ENCODE assay signal across 18 cellular contexts in the genomic region with DNA sequence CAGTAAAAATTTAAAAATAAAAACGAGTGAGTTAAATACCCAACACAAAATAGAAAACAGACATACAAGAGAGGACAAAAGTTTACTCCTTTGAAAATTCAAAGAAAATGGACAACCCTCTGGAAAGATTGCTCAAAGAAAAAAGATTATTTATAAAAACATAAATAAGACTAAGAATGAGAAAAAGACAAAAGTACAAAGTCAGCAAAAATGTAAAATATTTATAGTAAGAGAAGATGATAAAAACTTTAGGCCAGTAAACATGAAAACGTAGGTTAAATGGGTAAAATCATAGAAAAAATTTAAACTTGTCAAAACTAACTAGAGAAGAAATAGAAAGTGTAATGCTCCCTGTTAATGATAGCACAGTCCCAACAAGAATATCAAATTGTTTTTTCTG. TPM values are rescaled to one million over a fixed set of nuclear protein-coding genes. Genes with fewer than 3 reads are reported as not detected.
DNase-seq lines count a peak whose midpoint lies in the region; ATAC-seq, FAIRE-seq and TF ChIP-seq lines count a peak whose summit lies in the region.
"Had no signal": no experiment of that assay in that cellular context is flagged by ENCODE, and none has a peak within 500 bp of the region (broad histone marks: within the 10 kb centered on the region; RNA-seq: fewer than 3 reads in every experiment).

No MANE protein-coding gene starts in this region.

- CTCF ChIA-PET in HepG2 (lab: Yijun Ruan, JAX; ENCODE audit: low intra/inter-chr PET ratio, low total read pairs), result no interaction called here
- CTCF ChIA-PET in IMR-90 (lab: Yijun Ruan, JAX), result interaction anchor here (0.7 kb wide), 1 partner anchor 108 kb away, joined by 3 read pairs; no protein-coding TSS in a partner anchor
- CTCF ChIA-PET in H1 (lab: Charles Lee; ENCODE audit: partially characterized antibody), result interaction anchor here (0.7 to 1.3 kb wide), 2 partner anchors 18 to 310 kb away, joined by 3 read pairs; no protein-coding TSS in a partner anchor

- TF ChIP-seq POLR2A in HepG2 (IDR thresholded peaks at IDR 0.05; ENCODE audit: insufficient read depth in 1 of 2, low read depth in 2 of 2, low read length in 2 of 2) (no peak), right lobe of liver (IDR thresholded peaks at IDR 0.05) (no peak), IMR-90 (IDR thresholded peaks at IDR 0.05; ENCODE audit: low read depth, low read length) (no peak), H1 (IDR thresholded peaks at IDR 0.05; ENCODE audit: control extremely low read depth in 1 of 2, low read depth in 2 of 2, low read length in 2 of 2) (no peak), adrenal gland (IDR thresholded peaks at IDR 0.05) (no peak)

- no peaks in the 10 kb centered on the region for H3K9me3 ChIP-seq in HepG2 (ENCODE audit: low read length)
- H3K9me3 ChIP-seq in right lobe of liver, result no peaks in the 10 kb centered on the region
- H3K9me3 ChIP-seq in IMR-90 (ENCODE audit: control insufficient read depth, insufficient read depth, low read length), result no peaks in the 10 kb centered on the region
- H3K9me3 ChIP-seq in H1 (ENCODE audit: insufficient read depth in 2 of 2, low read depth in 1 of 2, low read length in 1 of 2), result no peaks in the 10 kb centered on the region
- H3K9me3 ChIP-seq in adrenal gland (replicated peaks in 1 of 3), result no peaks in the 10 kb centered on the region
- H3K9me3 ChIP-seq: HAP-1 had no signal

- H3K14ac ChIP-seq in IMR-90 (replicated peaks; ENCODE audit: low read depth, low read length) (no peak overlapping the region), H1 (ENCODE audit: insufficient read length) (no peak overlapping the region)

- H3K56ac ChIP-seq in IMR-90 (ENCODE audit: extremely low read depth, insufficient read depth, low read length) (no peak overlapping the region), H1 (replicated peaks; ENCODE audit: insufficient read length, low read depth, low read length) (no peak overlapping the region)

- H2AK5ac ChIP-seq in IMR-90 (ENCODE audit: low read depth, low read length) (no peak overlapping the region), H1 (ENCODE audit: low read depth, low read length) (no peak overlapping the region)

- no peak overlapping the region for H2BK12ac ChIP-seq in H1 (ENCODE audit: low read depth, low read length)

- H2BK120ac ChIP-seq in IMR-90 (ENCODE audit: low read depth, low read length), result no peak overlapping the region
- H2BK120ac ChIP-seq in H1 (replicated peaks; ENCODE audit: low read depth, low read length), result no peak overlapping the region

- BruUV-seq in HepG2 (replicated peaks; lab: Mats Ljungman, UMichigan), result no TSS peak
- BruUV-seq in IMR-90 (replicated peaks; lab: Mats Ljungman, UMichigan), result no TSS peak

- H2AFZ ChIP-seq in HepG2 (ENCODE audit: low read length), result no peak overlapping the region
- no peak overlapping the region for H2AFZ ChIP-seq in IMR-90 (replicated peaks; ENCODE audit: low read length, poor library complexity)
- H2AFZ ChIP-seq in H1 (ENCODE audit: low read length), result no peak overlapping the region

- in situ Hi-C loops in HepG2 (cut with HindIII; ENCODE audit: extremely low pct_ligation_motif_present, low pct_unique_long_range_greater_than_20kb) (no loop called here), IMR-90 (cut with MboI; ENCODE audit: low sequenced_read_pairs) (no loop called here)

- H3K4ac ChIP-seq in IMR-90 (ENCODE audit: low read depth, low read length), result no peak overlapping the region
- no peak overlapping the region for H3K4ac ChIP-seq in H1 (replicated peaks; ENCODE audit: insufficient read length, low read depth, low read length)

- TF ChIP-seq EP300 in HepG2 (IDR thresholded peaks at IDR 0.05; ENCODE audit: low read depth in 2 of 2, low read length in 2 of 2) (no peak), HepG2 (CRISPR knock-in tag; IDR thresholded peaks at IDR 0.05; ENCODE audit: borderline replicate concordance) (no peak), H1 (IDR thresholded peaks at IDR 0.05; ENCODE audit: borderline replicate concordance in 1 of 2, low read depth in 2 of 2, low read length in 2 of 2) (no peak)

- H3K27ac ChIP-seq in HepG2 (ENCODE audit: extremely low read length, insufficient read depth, low read length) (no peak overlapping the region), right lobe of liver (no peak overlapping the region), IMR-90 (ENCODE audit: insufficient read depth, low read length) (no peak overlapping the region), H1 (ENCODE audit: low read depth, low read length) (no peak overlapping the region), adrenal gland (no peak overlapping the region), dorsolateral prefrontal cortex (no peak overlapping the region)
- H3K27ac ChIP-seq: 22Rv1 had no signal

- H3K36me3 ChIP-seq in HepG2 (replicated peaks in 1 of 2; ENCODE audit: control insufficient read depth in 1 of 2, insufficient read depth in 2 of 2, low read length in 2 of 2) (no peaks in the 10 kb centered on the region), right lobe of liver (no peaks in the 10 kb centered on the region), IMR-90 (ENCODE audit: control insufficient read depth, insufficient read depth, low read length) (no peaks in the 10 kb centered on the region), H1 (ENCODE audit: control insufficient read depth in 2 of 4, insufficient read depth in 4 of 4, low read length in 3 of 4) (no peaks in the 10 kb centered on the region), adrenal gland (replicated peaks in 1 of 2) (no peaks in the 10 kb centered on the region)
- H3K36me3 ChIP-seq: HAP-1 had no signal

- H3K18ac ChIP-seq in IMR-90 (ENCODE audit: low read depth, low read length), result no peak overlapping the region
- no peak overlapping the region for H3K18ac ChIP-seq in H1 (ENCODE audit: extremely low read depth, low read length)

- POLR2A ChIA-PET in HepG2 (lab: Yijun Ruan, JAX) (no interaction called here), IMR-90 (lab: Charles Lee; ENCODE audit: unreplicated experiment) (interaction anchor here (0.6 kb wide), 1 partner anchor 191 kb away, joined by 4 read pairs; no protein-coding TSS in a partner anchor), H1 (lab: Charles Lee; ENCODE audit: partially characterized antibody) (interaction anchor here (0.6 kb wide), 1 partner anchor 259 kb away, joined by 3 read pairs; no protein-coding TSS in a partner anchor)

- ATAC-seq in HepG2 (no peak), right lobe of liver (no peak), IMR-90 (ENCODE audit: low read depth) (no peak), GM21619 (IDR thresholded peaks at IDR 0.05; ENCODE audit: unreplicated experiment) (no peak)
- ATAC-seq: GM23338 had no signal

- no peaks in the 10 kb centered on the region for H3K23me2 ChIP-seq in H1 (ENCODE audit: low read depth, low read length)

- no peaks in the 10 kb centered on the region; the same call in 1 of the 2 replicates for H3K9me1 ChIP-seq in IMR-90 (ENCODE audit: insufficient read depth, low read length)

- H3K79me2 ChIP-seq in HepG2 (ENCODE audit: insufficient read depth, low read length) (no peaks in the 10 kb centered on the region), H1 (ENCODE audit: control insufficient read depth in 1 of 2, insufficient read depth in 2 of 2, low read length in 2 of 2) (no peaks in the 10 kb centered on the region)

- H3K9ac ChIP-seq in HepG2 (ENCODE audit: insufficient read depth, low read depth, low read length) (no peak overlapping the region), IMR-90 (ENCODE audit: low read depth, low read length) (no peak overlapping the region), H1 (replicated peaks in 1 of 4; ENCODE audit: extremely low read depth in 1 of 4, low read depth in 3 of 4, low read length in 3 of 4) (no peak overlapping the region)

- FAIRE-seq in HepG2 (lab: Jason Lieb, UNC) (no peak), H1 (lab: Jason Lieb, UNC) (no peak)
- FAIRE-seq: GM12892, H54 had no signal

- no peak overlapping the region for H3K4me2 ChIP-seq in HepG2 (ENCODE audit: low read depth, low read length)
- no peak overlapping the region for H3K4me2 ChIP-seq in IMR-90 (ENCODE audit: low read depth, low read length)
- no peak overlapping the region for H3K4me2 ChIP-seq in H1 (ENCODE audit: insufficient read depth in 1 of 2, low read depth in 2 of 2, low read length in 2 of 2)
- H3K4me2 ChIP-seq: GM23338 had no signal

- H4K5ac ChIP-seq in IMR-90 (ENCODE audit: low read depth, low read length), result no peak overlapping the region
- no peak overlapping the region for H4K5ac ChIP-seq in H1 (ENCODE audit: insufficient read length, low read depth, low read length)

- H3K4me3 ChIP-seq in HepG2 (replicated peaks in 1 of 3; ENCODE audit: insufficient read depth in 1 of 3, low read depth in 2 of 3, low read length in 3 of 3) (no peak overlapping the region), right lobe of liver (no peak overlapping the region), IMR-90 (ENCODE audit: insufficient read depth, low read depth, low read length) (no peak overlapping the region), H1 (ENCODE audit: extremely low read depth in 1 of 4, insufficient read depth in 2 of 4, low read depth in 3 of 4, low read length in 4 of 4) (no peak overlapping the region), adrenal gland (no peak overlapping the region), dorsolateral prefrontal cortex (no peak overlapping the region)
- H3K4me3 ChIP-seq: GM23338, HAP-1 had no signal

- H3K27me3 ChIP-seq in HepG2 (ENCODE audit: control insufficient read depth in 1 of 2, insufficient read depth in 2 of 2, low read length in 2 of 2) (no peaks in the 10 kb centered on the region), right lobe of liver (no peaks in the 10 kb centered on the region), IMR-90 (ENCODE audit: control insufficient read depth, insufficient read depth, low read length) (no peaks in the 10 kb centered on the region), H1 (replicated peaks in 1 of 4; ENCODE audit: control insufficient read depth in 3 of 4, extremely low read depth in 1 of 4, insufficient read depth in 3 of 4, low read length in 3 of 4) (no peaks in the 10 kb centered on the region), adrenal gland (no peaks in the 10 kb centered on the region), dorsolateral prefrontal cortex (peaks cover 0 to 4% (median 0%) of the 10 kb centered on the region in 45 donors)

- DNase-seq in HepG2 (ENCODE audit: low spot score), result no peak
- DNase-seq in right lobe of liver, result no peak
- no peak for DNase-seq in IMR-90
- no peak for DNase-seq in H1 (ENCODE audit: low read depth in 1 of 2, low spot score in 2 of 2)
- DNase-seq in adrenal gland, result no peak
- DNase-seq in dorsolateral prefrontal cortex, result no peak
- DNase-seq: C1 segment of cervical spinal cord; Calu3; CD4-positive, alpha-beta memory T cell; COR-L47; DMS53; DMS79 treated with DMSO at 0.1 percent for 48 hours had no signal

- WGBS in HepG2 (ENCODE audit: low lambda C conversion rate), result 72% methylated on average over 2 of the region's 2 CpGs
- WGBS in right lobe of liver (ENCODE audit: insufficient coverage, low coverage, low lambda C conversion rate, missing lambda C conversion rate), result 64% methylated on average over 2 of the region's 2 CpGs
- no CpG with 5 or more reads among the region's 2 CpGs for WGBS in IMR-90 (ENCODE audit: extremely low coverage in 2 of 2, insufficient read length in 1 of 2), 2 experiments
- WGBS in H1 (ENCODE audit: extremely low coverage in 1 of 2, insufficient coverage in 1 of 2, insufficient read length in 1 of 2, insufficient replicate concordance in 2 of 2, low coverage in 1 of 2, low lambda C conversion rate in 2 of 2, missing lambda C conversion rate in 1 of 2), 2 experiments, result 93% methylated on average over 2 of the region's 2 CpGs; no CpG with 5 or more reads in 1 of the 2 experiments
- WGBS in adrenal gland, 4 donors, result 65 to 75% (median 71%) methylated on average over 2 of the region's 2 CpGs

- H3K4me1 ChIP-seq in HepG2 (ENCODE audit: insufficient read depth, low read length) (peaks cover 38% of the 10 kb centered on the region), right lobe of liver (no peaks in the 10 kb centered on the region), IMR-90 (ENCODE audit: control insufficient read depth, insufficient read depth, low read length) (peaks cover 4% of the 10 kb centered on the region; the same call in 1 of the 2 replicates), H1 (replicated peaks in 1 of 4; ENCODE audit: control insufficient read depth in 3 of 4, insufficient read depth in 4 of 4, low read length in 3 of 4) (no peaks in the 10 kb centered on the region; a peak in 1 of 7 replicates), adrenal gland (replicated peaks in 1 of 2) (peaks cover 0 to 12% of the 10 kb centered on the region in 2 donors)
- H3K4me1 ChIP-seq: HAP-1 had no signal

- TF ChIP-seq RAD21 in HepG2 (CRISPR knock-in tag; IDR thresholded peaks at IDR 0.05), result no peak
- no peak for TF ChIP-seq RAD21 in IMR-90 (IDR thresholded peaks at IDR 0.05; ENCODE audit: low read length)
- no peak for TF ChIP-seq RAD21 in H1 (IDR thresholded peaks at IDR 0.05 in 1 of 2, conservative IDR thresholded peaks at IDR 0.05 in 1 of 2; ENCODE audit: low read depth in 2 of 2, low read length in 2 of 2)

- dilution Hi-C loops in IMR-90 (cut with HindIII; ENCODE audit: low sequenced_read_pairs, unreplicated experiment), result no loop called here

- H4K20me1 ChIP-seq in HepG2 (ENCODE audit: insufficient read depth, low read length), result no peaks in the 10 kb centered on the region
- no peaks in the 10 kb centered on the region for H4K20me1 ChIP-seq in IMR-90 (ENCODE audit: insufficient read depth, low read length)
- no peaks in the 10 kb centered on the region for H4K20me1 ChIP-seq in H1 (replicated peaks in 1 of 2; ENCODE audit: control insufficient read depth in 1 of 2, insufficient read depth in 2 of 2, low read length in 2 of 2)

- TF ChIP-seq CTCF in HepG2 (CRISPR knock-in tag; IDR thresholded peaks at IDR 0.05) (no peak), right lobe of liver (IDR thresholded peaks at IDR 0.05) (no peak), IMR-90 (conservative IDR thresholded peaks at IDR 0.05; ENCODE audit: low read depth, low read length) (no peak), H1 (IDR thresholded peaks at IDR 0.05; ENCODE audit: control extremely low read depth in 1 of 3, insufficient read depth in 1 of 3, low read depth in 1 of 3, low read length in 3 of 3) (no peak), adrenal gland (IDR thresholded peaks at IDR 0.05) (no peak), dorsolateral prefrontal cortex (IDR thresholded peaks at IDR 0.05 in 54 of 56, conservative IDR thresholded peaks at IDR 0.05 in 2 of 56; ENCODE audit: low read depth in 1 of 56, partially characterized antibody in 56 of 56) (no peak)

- no peak overlapping the region for H2AK9ac ChIP-seq in IMR-90 (replicated peaks; ENCODE audit: low read depth, low read length, poor library complexity)

- H2BK5ac ChIP-seq in IMR-90 (ENCODE audit: low read depth, low read length, poor library complexity, severe bottlenecking) (no peak overlapping the region), H1 (ENCODE audit: low read depth, low read length) (no peak overlapping the region)

- no peak overlapping the region for H3K23ac ChIP-seq in IMR-90 (ENCODE audit: low read depth, low read length)
- no peak overlapping the region for H3K23ac ChIP-seq in H1 (ENCODE audit: insufficient read length)

- no peak overlapping the region for H4K91ac ChIP-seq in IMR-90 (ENCODE audit: insufficient read depth, low read depth, low read length)
- H4K91ac ChIP-seq in H1 (replicated peaks; ENCODE audit: insufficient read length, low read length), result no peak overlapping the region

- H3K79me1 ChIP-seq in IMR-90 (ENCODE audit: low read depth in 1 of 2, low read length in 2 of 2) (no peaks in the 10 kb centered on the region), H1 (ENCODE audit: low read depth, low read length) (no peaks in the 10 kb centered on the region)

- H2BK20ac ChIP-seq in IMR-90 (ENCODE audit: low read depth, low read length) (no peak overlapping the region), H1 (ENCODE audit: low read length) (no peak overlapping the region)

- no peak overlapping the region for H4K8ac ChIP-seq in IMR-90 (ENCODE audit: low read depth in 2 of 2, low read length in 2 of 2)
- H4K8ac ChIP-seq in H1 (ENCODE audit: extremely low read depth, insufficient read depth, low read length), result no peak overlapping the region

- no peak overlapping the region for H2BK15ac ChIP-seq in IMR-90 (ENCODE audit: low read depth, low read length)
- no peak overlapping the region for H2BK15ac ChIP-seq in H1 (ENCODE audit: low read length)

- intact Hi-C loops in HepG2 (cut with micrococcal nuclease; ENCODE audit: unreplicated experiment), result no loop called here
- intact Hi-C loops in right lobe of liver (cut with DNase I), result no loop called here
- intact Hi-C loops in IMR-90 (cut with micrococcal nuclease), result no loop called here
- intact Hi-C loops in adrenal gland (cut with DNase I), result no loop called here
- intact Hi-C loops in dorsolateral prefrontal cortex (cut with DNase I), result no loop called here

RNA-seq across cellular contexts. Expression of gene SLC45A1, which starts 31.9 kb away (rescaled TPM):
- total RNA-seq in HepG2 (2016; rRNA removed; fragmentation: Illumina TruSeq; extraction: Trizol) (not detected in 2 replicates), right lobe of liver (under 1 TPM in 5 of 6 experiments, not detected in 1; 0.13 to 0.53 (median 0.25) TPM), IMR-90 (2012; rRNA removed) (0.72 and 0.83 TPM in 2 replicates), adrenal gland (1 to 10 TPM; 1.5 to 7.0 (median 2.5) TPM), dorsolateral prefrontal cortex (10 to 100 TPM in 119 of 120 experiments, 1 to 10 TPM in 1; 8.8 to 28.7 (median 19.1) TPM)
- not detected in 2 replicates for total RNA-seq in HepG2 (2016; cell fraction: cytosol; rRNA removed; fragmentation: Illumina TruSeq; extraction: Trizol; ENCODE audit: low read depth)
- total RNA-seq in HepG2 (2016; cell fraction: insoluble cytoplasmic fraction; rRNA removed; fragmentation: Illumina TruSeq; extraction: Trizol), result not detected in 2 replicates
- total RNA-seq in HepG2 (2016; cell fraction: membrane; rRNA removed; fragmentation: Illumina TruSeq; extraction: Trizol), result not detected in 2 replicates
- not detected in 2 replicates for total RNA-seq in HepG2 (2016; cell fraction: nucleus; rRNA removed; fragmentation: Illumina TruSeq; extraction: Trizol)
- polyA plus RNA-seq in HepG2 (2011; rRNA removed) (0.05 TPM in 1 of 2 replicates, not detected in the other), IMR-90 (2012; rRNA removed) (3.1 and 3.9 TPM in 2 replicates), H1 (2011; rRNA removed) (1.0 and 1.6 TPM in 2 replicates), adrenal gland (1 to 10 TPM; 1.2 to 6.7 (median 5.1) TPM)
- polyA plus RNA-seq in HepG2 (2011; cell fraction: cytosol; rRNA removed), result 0.03 TPM in 1 of 2 replicates, not detected in the other
- 0.09 TPM in 1 of 2 replicates, not detected in the other for polyA plus RNA-seq in HepG2 (2011; cell fraction: nucleus; rRNA removed)
- polyA plus RNA-seq in HepG2 (2012), result not detected in 2 replicates
- not detected in 2 replicates for polyA plus RNA-seq in HepG2 (2016; cell fraction: cytosol; fragmentation: Illumina TruSeq; extraction: Trizol; ENCODE audit: low read depth)
- polyA plus RNA-seq in HepG2 (2016; cell fraction: insoluble cytoplasmic fraction; fragmentation: Illumina TruSeq; extraction: Trizol; ENCODE audit: low read depth), result not detected in 2 replicates
- polyA plus RNA-seq in HepG2 (2016; cell fraction: membrane; fragmentation: Illumina TruSeq; extraction: Trizol; ENCODE audit: low read depth), result not detected in 2 replicates
- polyA plus RNA-seq in HepG2 (2016; cell fraction: nucleus; fragmentation: Illumina TruSeq; extraction: Trizol; ENCODE audit: insufficient read depth, low read depth), result not detected in 2 replicates
- not detected in 2 replicates for polyA minus RNA-seq in HepG2 (2011; rRNA and poly(A)+ RNA removed; ENCODE audit: low replicate concordance)
- polyA minus RNA-seq in HepG2 (2011; cell fraction: cytosol; rRNA and poly(A)+ RNA removed), result not detected in 2 replicates
- polyA minus RNA-seq in HepG2 (2011; cell fraction: nucleus; rRNA and poly(A)+ RNA removed), result not detected in 2 replicates
- polyA plus RNA-seq in IMR-90 (2012; cell fraction: cytosol; rRNA removed), result 3.4 and 7.6 TPM in 2 replicates
- polyA plus RNA-seq in IMR-90 (2012; cell fraction: nucleus; rRNA removed; ENCODE audit: low replicate concordance), result 2.9 and 7.4 TPM in 2 replicates
- 1.6 and 1.7 TPM in 2 replicates for total RNA-seq in H1 (2021; fragmentation: NEBNext Ultra II Directional; extraction: Animal tissue kit (Norgen Biotek cat#: 25700))
- polyA plus RNA-seq in H1 (2011; cell fraction: cytosol; rRNA removed), result 0.96 TPM
- polyA plus RNA-seq in H1 (2011; cell fraction: nucleus; rRNA removed), result 1.5 TPM
- polyA plus RNA-seq in H1 (2012, experiment 1 of 2), result 1.6 to 2.1 TPM (median 1.8 TPM) in 4 replicates
- polyA plus RNA-seq in H1 (2012, experiment 2 of 2), result 1.8 TPM
- 2.7 TPM for polyA plus RNA-seq in H1 (2013, experiment 1 of 2)
- polyA plus RNA-seq in H1 (2013, experiment 2 of 2), result 3.0 TPM
- 0.32 and 1.1 TPM in 2 replicates for polyA minus RNA-seq in H1 (2011; rRNA and poly(A)+ RNA removed)
- not detected for polyA minus RNA-seq in H1 (2011; cell fraction: cytosol; rRNA and poly(A)+ RNA removed)
- polyA minus RNA-seq in H1 (2011; cell fraction: nucleus; rRNA and poly(A)+ RNA removed), result 1.2 TPM

Comparison
In these comparisons a context has a peak if more than half of its experiments do, and no peak if none do; other contexts are left out.
1. Of the 41 proteins assayed by ChIP-seq in both HepG2 and H1: peak only in HepG2: none; only in H1: none; in both: MAFK; in neither: 40.